ENCODE assay signal across 1 cellular context in genomic region chr4:112968456-112969159, GRCh38.
TF ChIP-seq lines count a peak whose summit lies in the region.

No MANE protein-coding gene starts in this region.

TF ChIP-seq in GM12878, 131 proteins besides CTCF, POLR2A, EP300 and RAD21 (continued from another document):
- TF ChIP-seq ZBTB40 (IDR thresholded peaks at IDR 0.05; ENCODE audit: borderline replicate concordance) (no peak), E2F8 (IDR thresholded peaks at IDR 0.05; ENCODE audit: low read depth, partially characterized antibody) (no peak), MYB (IDR thresholded peaks at IDR 0.05; ENCODE audit: borderline replicate concordance, low read depth, low read length) (no peak)
